In genomic region chr4:55791666-55792065, GRCh38 we compare ENCODE assay signal across 26 cellular contexts. TPM values are rescaled to one million over a fixed set of nuclear protein-coding genes. Genes with fewer than 3 reads are reported as not detected.
A peak's percentile ranks its signal among the peaks of the same experiment; 100 is the strongest.
DNase-seq lines count a peak whose midpoint lies in the region; FAIRE-seq and TF ChIP-seq lines count a peak whose summit lies in the region.
"Had no signal": no experiment of that assay in that cellular context is flagged by ENCODE, and none has a peak within 500 bp of the region (broad histone marks: within the 10 kb centered on the region; RNA-seq: fewer than 3 reads in every experiment).

No MANE protein-coding gene starts in this region.

- H3K27ac Mint-ChIP-seq in astrocyte (ENCODE audit: unreplicated experiment), result peak overlapping the region; percentile 47
- H3K27ac Mint-ChIP-seq in glutamatergic neuron (ENCODE audit: unreplicated experiment), result no peak overlapping the region
- no peak overlapping the region for H3K27ac Mint-ChIP-seq in activated CD4-positive, alpha-beta memory T cell treated with anti-CD3 and anti-CD28 coated beads, Interleukin-2, amount 10 ng/mL, durations not matched to agents 7 days and 5 days
- H3K27ac Mint-ChIP-seq: activated CD8-positive, alpha-beta memory T cell treated with anti-CD3 and anti-CD28 coated beads, Interleukin-2, amount 10 ng/mL, durations not matched to agents 7 days and 5 days; activated naive CD8-positive, alpha-beta T cell treated with anti-CD3 and anti-CD28 coated beads, Interleukin-2, amount 10 ng/mL, durations not matched to agents 7 days and 5 days; activated T-helper 2 cell treated with anti-CD3 and anti-CD28 coated beads, Interferon-gamma antibody, Interleukin-2, Interleukin-4, amounts not matched to agents 10 μg/mL and 5 μg/mL and 100 μg/mL, durations not matched to agents 14 hours and 24 hours and 36 hours; memory B cell; naive thymus-derived CD4-positive, alpha-beta T cell had no signal

- H3K9me3 Mint-ChIP-seq in astrocyte (ENCODE audit: unreplicated experiment) (no peaks in the 10 kb centered on the region), glutamatergic neuron (ENCODE audit: unreplicated experiment) (no peaks in the 10 kb centered on the region)
- no peaks in the 10 kb centered on the region for H3K9me3 Mint-ChIP-seq in activated CD4-positive, alpha-beta memory T cell treated with anti-CD3 and anti-CD28 coated beads, Interleukin-2, amount 10 ng/mL, durations not matched to agents 7 days and 5 days
- H3K9me3 Mint-ChIP-seq: activated naive CD8-positive, alpha-beta T cell treated with anti-CD3 and anti-CD28 coated beads, Interleukin-2, amount 10 ng/mL, durations not matched to agents 7 days and 5 days; activated T-helper 2 cell treated with anti-CD3 and anti-CD28 coated beads, Interferon-gamma antibody, Interleukin-2, Interleukin-4, amounts not matched to agents 10 μg/mL and 5 μg/mL and 100 μg/mL, durations not matched to agents 14 hours and 24 hours and 36 hours; memory B cell had no signal

- H2AFZ ChIP-seq in astrocyte (ENCODE audit: low read depth, low read length) (no peak overlapping the region), keratinocyte (ENCODE audit: control insufficient read depth, low read length) (peak overlapping the region; percentile 44)

- no peaks in the 10 kb centered on the region for H3K9me3 ChIP-seq in astrocyte (ENCODE audit: insufficient read depth, low read depth, low read length)
- no peaks in the 10 kb centered on the region for H3K9me3 ChIP-seq in keratinocyte (ENCODE audit: control insufficient read depth, low read depth, low read length)
- H3K9me3 ChIP-seq: body of pancreas, ovary, vagina had no signal

- H3K79me2 ChIP-seq in astrocyte (ENCODE audit: insufficient read depth, low read length), result no peaks in the 10 kb centered on the region
- H3K79me2 ChIP-seq in keratinocyte (ENCODE audit: control insufficient read depth, insufficient read depth, low read length), result no peaks in the 10 kb centered on the region

- dilution Hi-C loops in keratinocyte (cut with MboI; ENCODE audit: extremely low pct_ligation_motif_present, low sequenced_read_pairs), result no loop called here

- H3K36me3 Mint-ChIP-seq in astrocyte (ENCODE audit: low read depth, unreplicated experiment) (no peaks in the 10 kb centered on the region), glutamatergic neuron (ENCODE audit: unreplicated experiment) (peaks cover 5% of the 10 kb centered on the region)
- H3K36me3 Mint-ChIP-seq in activated CD4-positive, alpha-beta memory T cell treated with anti-CD3 and anti-CD28 coated beads, Interleukin-2, amount 10 ng/mL, durations not matched to agents 7 days and 5 days (ENCODE audit: low read depth), result no peaks in the 10 kb centered on the region
- H3K36me3 Mint-ChIP-seq: activated CD8-positive, alpha-beta memory T cell treated with anti-CD3 and anti-CD28 coated beads, Interleukin-2, amount 10 ng/mL, durations not matched to agents 7 days and 5 days; activated naive CD8-positive, alpha-beta T cell treated with anti-CD3 and anti-CD28 coated beads, Interleukin-2, amount 10 ng/mL, durations not matched to agents 7 days and 5 days; memory B cell; naive thymus-derived CD4-positive, alpha-beta T cell had no signal

- DNase-seq in COLO829 (ENCODE audit: low spot score) (peak; percentile 50), HK-2 (ENCODE audit: unreplicated experiment) (peak; percentile 8), astrocyte (ENCODE audit: low read depth) (no peak), keratinocyte (ENCODE audit: low read depth, low spot score) (no peak), glutamatergic neuron (no peak), RCC 7860 (ENCODE audit: low spot score) (no peak), HuH-7 (ENCODE audit: low spot score) (no peak)
- DNase-seq in activated CD4-positive, alpha-beta memory T cell treated with anti-CD3 and anti-CD28 coated beads, Interleukin-2, amount 10 ng/mL, durations not matched to agents 7 days and 5 days, result no peak
- DNase-seq: activated CD4-positive, alpha-beta T cell treated with anti-CD3 and anti-CD28 coated beads for 48 hours; activated CD8-positive, alpha-beta memory T cell treated with anti-CD3 and anti-CD28 coated beads, Interleukin-2, amount 10 ng/mL, durations not matched to agents 7 days and 5 days; activated naive CD8-positive, alpha-beta T cell treated with anti-CD3 and anti-CD28 coated beads, Interleukin-2, amount 10 ng/mL, durations not matched to agents 7 days and 5 days; body of pancreas; cortex of kidney; kidney; naive thymus-derived CD4-positive, alpha-beta T cell; NCI-H524 treated with DMSO at 0.1 percent for 48 hours; ovary; Right ventricle myocardium superior; stimulated activated CD4-positive, alpha-beta T cell treated with anti-CD3 and anti-CD28 coated beads, Interleukin-15, amount 100 ng/mL, for 24 hours had no signal

- FAIRE-seq in astrocyte (lab: Jason Lieb, UNC) (no peak), keratinocyte (lab: Jason Lieb, UNC) (peak; percentile 52), RCC 7860 (lab: Jason Lieb, UNC) (no peak)
- FAIRE-seq: endometrium, G401.6, kidney had no signal

- H3K4me1 ChIP-seq in astrocyte (ENCODE audit: insufficient read depth, low read length), result no peaks in the 10 kb centered on the region
- H3K4me1 ChIP-seq in keratinocyte (ENCODE audit: control insufficient read depth, extremely low read depth, insufficient read depth, low read length), result peaks cover 5% of the 10 kb centered on the region
- H3K4me1 ChIP-seq: BLaER1, body of pancreas, vagina had no signal

- H3K27me3 ChIP-seq in astrocyte (ENCODE audit: insufficient read depth, low read length) (peaks cover 19% of the 10 kb centered on the region), keratinocyte (ENCODE audit: control insufficient read depth, extremely low read depth, insufficient read depth, low read length) (peaks cover 11% of the 10 kb centered on the region)
- H3K27me3 ChIP-seq: BLaER1, body of pancreas, ovary, vagina had no signal

- POLR2A ChIA-PET in activated CD4-positive, alpha-beta memory T cell treated with anti-CD3 and anti-CD28 coated beads, Interleukin-2, amount 10 ng/mL, durations not matched to agents 7 days and 5 days (lab: Charles Lee), result no interaction called here

- H4K20me1 ChIP-seq in astrocyte (ENCODE audit: insufficient read depth, low read length), result no peaks in the 10 kb centered on the region
- no peaks in the 10 kb centered on the region for H4K20me1 ChIP-seq in keratinocyte (ENCODE audit: control insufficient read depth, extremely low read depth, insufficient read depth, low read length)
- H4K20me1 ChIP-seq: BLaER1 had no signal

- H3K27ac ChIP-seq in astrocyte (ENCODE audit: low read depth, low read length) (no peak overlapping the region), keratinocyte (ENCODE audit: control insufficient read depth, insufficient read depth, low read length) (no peak overlapping the region)
- H3K27ac ChIP-seq: BLaER1, body of pancreas, ovary, vagina had no signal

- H3K4me1 Mint-ChIP-seq in astrocyte (ENCODE audit: low read depth, unreplicated experiment) (peaks cover 5% of the 10 kb centered on the region), glutamatergic neuron (ENCODE audit: low read depth, unreplicated experiment) (no peaks in the 10 kb centered on the region)
- H3K4me1 Mint-ChIP-seq in activated CD4-positive, alpha-beta memory T cell treated with anti-CD3 and anti-CD28 coated beads, Interleukin-2, amount 10 ng/mL, durations not matched to agents 7 days and 5 days, result no peaks in the 10 kb centered on the region
- H3K4me1 Mint-ChIP-seq: activated naive CD8-positive, alpha-beta T cell treated with anti-CD3 and anti-CD28 coated beads, Interleukin-2, amount 10 ng/mL, durations not matched to agents 7 days and 5 days; memory B cell had no signal

- H3K4me2 ChIP-seq in astrocyte (ENCODE audit: low read length) (no peak overlapping the region), keratinocyte (ENCODE audit: control insufficient read depth, extremely low read depth, insufficient read depth, low read depth, low read length) (no peak overlapping the region)
- H3K4me2 ChIP-seq: BLaER1 had no signal

- H3K9me1 ChIP-seq in keratinocyte (ENCODE audit: control insufficient read depth, extremely low read depth, insufficient read depth, low read length), result no peaks in the 10 kb centered on the region

- no peak overlapping the region for H3K4me3 ChIP-seq in astrocyte (ENCODE audit: insufficient read depth, low read depth, low read length)
- H3K4me3 ChIP-seq in keratinocyte (ENCODE audit: control insufficient read depth in 2 of 3, extremely low read depth in 1 of 3, insufficient read depth in 2 of 3, low read depth in 1 of 3, low read length in 3 of 3), result no peak overlapping the region
- H3K4me3 ChIP-seq: BLaER1, body of pancreas, ovary, vagina had no signal

- no peaks in the 10 kb centered on the region for H3K36me3 ChIP-seq in astrocyte (ENCODE audit: insufficient read depth, low read length)
- H3K36me3 ChIP-seq in keratinocyte (ENCODE audit: control insufficient read depth in 2 of 2, extremely low read depth in 1 of 2, insufficient read depth in 2 of 2, low read length in 2 of 2), result no peaks in the 10 kb centered on the region
- H3K36me3 ChIP-seq: BLaER1, ovary, vagina had no signal

- CTCF ChIA-PET in activated CD4-positive, alpha-beta memory T cell treated with anti-CD3 and anti-CD28 coated beads, Interleukin-2, amount 10 ng/mL, durations not matched to agents 7 days and 5 days (lab: Charles Lee), result no interaction called here

- H3K4me3 Mint-ChIP-seq in astrocyte (ENCODE audit: unreplicated experiment) (no peak overlapping the region), glutamatergic neuron (ENCODE audit: unreplicated experiment) (no peak overlapping the region)
- no peak overlapping the region for H3K4me3 Mint-ChIP-seq in activated CD4-positive, alpha-beta memory T cell treated with anti-CD3 and anti-CD28 coated beads, Interleukin-2, amount 10 ng/mL, durations not matched to agents 7 days and 5 days
- H3K4me3 Mint-ChIP-seq: activated CD8-positive, alpha-beta memory T cell treated with anti-CD3 and anti-CD28 coated beads, Interleukin-2, amount 10 ng/mL, durations not matched to agents 7 days and 5 days; activated naive CD8-positive, alpha-beta T cell treated with anti-CD3 and anti-CD28 coated beads, Interleukin-2, amount 10 ng/mL, durations not matched to agents 7 days and 5 days; memory B cell; naive thymus-derived CD4-positive, alpha-beta T cell had no signal

- H3K9ac ChIP-seq in astrocyte (ENCODE audit: low read length) (no peak overlapping the region), keratinocyte (ENCODE audit: control insufficient read depth, extremely low read depth, insufficient read depth, low read length) (no peak overlapping the region)
- H3K9ac ChIP-seq: BLaER1 had no signal

- H3K27me3 Mint-ChIP-seq in astrocyte (ENCODE audit: low read depth, unreplicated experiment) (peaks cover 9% of the 10 kb centered on the region), glutamatergic neuron (ENCODE audit: unreplicated experiment) (peaks cover 3% of the 10 kb centered on the region)
- peaks cover 27% of the 10 kb centered on the region for H3K27me3 Mint-ChIP-seq in activated CD4-positive, alpha-beta memory T cell treated with anti-CD3 and anti-CD28 coated beads, Interleukin-2, amount 10 ng/mL, durations not matched to agents 7 days and 5 days

- no peak for TF ChIP-seq CTCF in astrocyte (IDR thresholded peaks at IDR 0.05; ENCODE audit: insufficient read depth, low read depth, low read length)
- TF ChIP-seq CTCF in keratinocyte (optimal IDR thresholded peaks at IDR 0.05 in 1 of 3, IDR thresholded peaks at IDR 0.05 in 1 of 3, conservative IDR thresholded peaks at IDR 0.05 in 1 of 3; ENCODE audit: extremely low read depth in 1 of 3, insufficient read depth in 2 of 3, low read length in 3 of 3), result no peak
- TF ChIP-seq CTCF in glutamatergic neuron (IDR thresholded peaks at IDR 0.05; ENCODE audit: partially characterized antibody, unreplicated experiment), result no peak

RNA-seq across cellular contexts. Expression of gene EXOC1L, which starts 27.9 kb away (rescaled TPM):
- total RNA-seq in astrocyte (not detected in 2 replicates), glutamatergic neuron (ENCODE audit: unreplicated experiment) (0.83 TPM)
- not detected in 3 replicates for polyA plus RNA-seq in keratinocyte
- polyA plus RNA-seq in keratinocyte (2011; ENCODE audit: low read depth), result not detected
- polyA plus RNA-seq in keratinocyte (2011; cell fraction: cytosol; rRNA removed), result not detected in 2 replicates
- not detected in 2 replicates for polyA plus RNA-seq in keratinocyte (2011; cell fraction: nucleus; rRNA removed)
- polyA plus RNA-seq in keratinocyte (2012; ENCODE audit: low replicate concordance), result not detected in 2 replicates
- not detected in 3 replicates for polyA minus RNA-seq in keratinocyte
- polyA minus RNA-seq in keratinocyte (2011; cell fraction: cytosol; rRNA and poly(A)+ RNA removed), result not detected
- polyA minus RNA-seq in keratinocyte (2011; cell fraction: nucleus; rRNA and poly(A)+ RNA removed), result not detected in 2 replicates
- not detected for total RNA-seq in activated CD4-positive, alpha-beta memory T cell treated with anti-CD3 and anti-CD28 coated beads, Interleukin-2, amount 10 ng/mL, durations not matched to agents 7 days and 5 days
- total RNA-seq: activated CD8-positive, alpha-beta memory T cell treated with anti-CD3 and anti-CD28 coated beads, Interleukin-2, amount 10 ng/mL, durations not matched to agents 7 days and 5 days; activated naive CD8-positive, alpha-beta T cell treated with anti-CD3 and anti-CD28 coated beads, Interleukin-2, amount 10 ng/mL, durations not matched to agents 7 days and 5 days; activated T-helper 2 cell treated with anti-CD3 and anti-CD28 coated beads, Interferon-gamma antibody, Interleukin-2, Interleukin-4, amounts not matched to agents 10 μg/mL and 5 μg/mL and 100 μg/mL, durations not matched to agents 14 hours and 24 hours and 36 hours; body of pancreas; kidney; naive thymus-derived CD4-positive, alpha-beta T cell; ovary; Right ventricle myocardium superior; sciatic nerve; vagina had no signal
- polyA plus RNA-seq: naive thymus-derived CD4-positive, alpha-beta T cell; ovary had no signal

Comparison
In these comparisons a context has a peak if more than half of its experiments do, and no peak if none do; other contexts are left out.
1. DNase-seq: peak in COLO829 (single experiment) and HK-2 (single experiment); none in astrocyte (single experiment), keratinocyte (single experiment), glutamatergic neuron (single experiment), RCC 7860 (single experiment), activated CD4-positive, alpha-beta memory T cell treated with anti-CD3 and anti-CD28 coated beads, Interleukin-2, amount 10 ng/mL, durations not matched to agents 7 days and 5 days (single experiment) and HuH-7 (single experiment).